2 cellular contexts compared by ENCODE assay signal in genomic region chr20:16606468-16606867, GRCh38.
A peak's percentile ranks its signal among the peaks of the same experiment; 100 is the strongest.
TF ChIP-seq lines count a peak whose summit lies in the region.

No MANE protein-coding gene starts in this region.

TF ChIP-seq in HepG2, 621 proteins besides CTCF, POLR2A, EP300 and RAD21:
- TF ChIP-seq ZNF572 (CRISPR knock-in tag; IDR thresholded peaks at IDR 0.05) (no peak), MIER2 (CRISPR knock-in tag; IDR thresholded peaks at IDR 0.05) (no peak), KDM1A (CRISPR knock-in tag; IDR thresholded peaks at IDR 0.05) (no peak), ZNF75D (CRISPR knock-in tag; IDR thresholded peaks at IDR 0.05; ENCODE audit: borderline replicate concordance) (no peak), GATA4 (IDR thresholded peaks at IDR 0.05; ENCODE audit: borderline replicate concordance, low read depth) (no peak), KDM6A (CRISPR knock-in tag; IDR thresholded peaks at IDR 0.05; ENCODE audit: low read depth) (no peak), ZNF12 (CRISPR knock-in tag; IDR thresholded peaks at IDR 0.05) (peak; percentile 93), PPARG (CRISPR knock-in tag; conservative IDR thresholded peaks at IDR 0.05) (no peak)

TF ChIP-seq in H1, 55 proteins besides CTCF, POLR2A, EP300 and RAD21:
- no peak for TF ChIP-seq CBX8 (IDR thresholded peaks at IDR 0.05; ENCODE audit: borderline replicate concordance, low read depth, low read length)
- no peak for TF ChIP-seq KDM1A (IDR thresholded peaks at IDR 0.05; ENCODE audit: borderline replicate concordance, low read length)
- no peak for TF ChIP-seq YY1 (IDR thresholded peaks at IDR 0.05; ENCODE audit: low read depth, low read length)
- TF ChIP-seq CHD1 (IDR thresholded peaks at IDR 0.05; ENCODE audit: low read depth, low read length) = no peak
- TF ChIP-seq ATF3 (IDR thresholded peaks at IDR 0.05; ENCODE audit: insufficient read depth, low read depth, low read length) = no peak
- TF ChIP-seq RFX5 (IDR thresholded peaks at IDR 0.05; ENCODE audit: borderline replicate concordance, low read depth, low read length) = no peak
- no peak for TF ChIP-seq BCL11A (IDR thresholded peaks at IDR 0.05; ENCODE audit: low read depth in 2 of 2, low read length in 2 of 2)
- no peak for TF ChIP-seq FOSL1 (IDR thresholded peaks at IDR 0.05; ENCODE audit: insufficient read depth, low read depth, low read length)
- TF ChIP-seq TBP (IDR thresholded peaks at IDR 0.05; ENCODE audit: low read depth, low read length) = no peak
- TF ChIP-seq ATF2 (IDR thresholded peaks at IDR 0.05; ENCODE audit: low read length) = no peak
- TF ChIP-seq SUZ12 (IDR thresholded peaks at IDR 0.05; ENCODE audit: low read length) = no peak
- TF ChIP-seq ASH2L (IDR thresholded peaks at IDR 0.05; ENCODE audit: low read length) = no peak
TF ChIP-seq in H1: peak in this region for 0.
